ENCODE assay signal across 15 cellular contexts in the genomic region with DNA sequence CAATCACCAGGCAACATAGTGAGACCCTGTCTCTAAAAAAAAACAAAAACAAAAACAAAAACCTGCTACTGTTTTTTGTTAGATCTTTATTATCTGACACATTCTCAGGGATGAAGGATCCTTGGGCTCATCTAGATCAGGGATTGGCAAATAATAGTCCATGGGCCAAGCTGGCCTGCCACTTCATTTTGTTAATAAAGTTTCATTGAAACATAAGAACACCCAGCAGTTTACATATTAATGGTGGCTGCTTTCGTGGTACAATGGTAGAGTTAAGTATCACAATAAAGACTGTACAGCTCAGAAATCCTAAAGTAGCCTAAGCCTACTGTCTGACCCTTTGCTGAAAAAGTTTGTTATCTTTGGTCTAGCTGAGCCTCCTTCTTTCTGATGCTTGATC. TPM values are rescaled to one million over a fixed set of nuclear protein-coding genes. Genes with fewer than 3 reads are reported as not detected.
A peak's percentile ranks its signal among the peaks of the same experiment; 100 is the strongest.
DNase-seq lines count a peak whose midpoint lies in the region; ATAC-seq, FAIRE-seq and TF ChIP-seq lines count a peak whose summit lies in the region.
"Had no signal": no experiment of that assay in that cellular context is flagged by ENCODE, and none has a peak within 500 bp of the region (broad histone marks: within the 10 kb centered on the region; RNA-seq: fewer than 3 reads in every experiment).

No MANE protein-coding gene starts in this region.

- H3K79me2 ChIP-seq in GM23248 (ENCODE audit: insufficient read depth) (no peaks in the 10 kb centered on the region), GM12878 (ENCODE audit: control insufficient read depth, insufficient read depth, low read length) (no peaks in the 10 kb centered on the region), hepatocyte (no peaks in the 10 kb centered on the region)

- no peak for TF ChIP-seq CTCF in GM12878 (IDR thresholded peaks at IDR 0.05 in 2 of 3, conservative IDR thresholded peaks at IDR 0.05 in 1 of 3; ENCODE audit: control insufficient read depth in 2 of 3, extremely low read depth in 1 of 3, insufficient read depth in 1 of 3, low read depth in 3 of 3, low read length in 3 of 3)
- no peak for TF ChIP-seq CTCF in hepatocyte (IDR thresholded peaks at IDR 0.05; ENCODE audit: poor library complexity)
- no peak for TF ChIP-seq CTCF in GM13976 (IDR thresholded peaks at IDR 0.05; ENCODE audit: borderline replicate concordance, control extremely low read depth, extremely low read depth, insufficient read depth, missing control alignments)

- H3K27ac ChIP-seq in GM23248 = peak overlapping the region; percentile 95
- H3K27ac ChIP-seq in GM12878 (ENCODE audit: control insufficient read depth, insufficient read depth) = no peak overlapping the region
- H3K27ac ChIP-seq in hepatocyte = peak overlapping the region; percentile 86
- H3K27ac ChIP-seq in skeletal muscle tissue (ENCODE audit: low read depth, low read length) = peak overlapping the region; percentile 23

- intact Hi-C loops in GM12878 (cut with micrococcal nuclease; ENCODE audit: unreplicated experiment) = no loop called here

- POLR2A ChIA-PET in GM12878 (lab: Charles Lee) = interaction anchor here (0.5 kb wide), 1 partner anchor 88 kb away, joined by 3 read pairs; no protein-coding TSS in a partner anchor

- CTCF ChIA-PET in GM12878 (lab: Yijun Ruan, JAX) = interaction anchor here (0.7 to 1.4 kb wide), 2 partner anchors 12 to 1370 kb away, joined by 3 to 6 read pairs; no protein-coding TSS in a partner anchor

- H3K36me3 ChIP-seq in GM23248 (ENCODE audit: low read depth) = no peaks in the 10 kb centered on the region
- no peaks in the 10 kb centered on the region; a peak in 1 of 4 replicates for H3K36me3 ChIP-seq in GM12878 (ENCODE audit: control insufficient read depth in 2 of 2, insufficient read depth in 2 of 2, low read length in 1 of 2)
- no peaks in the 10 kb centered on the region for H3K36me3 ChIP-seq in hepatocyte (replicated peaks; ENCODE audit: insufficient read depth, low read depth)
- H3K36me3 ChIP-seq in skeletal muscle tissue (ENCODE audit: control insufficient read depth in 3 of 3, insufficient read depth in 3 of 3, low read length in 3 of 3) = no peaks in the 10 kb centered on the region
- H3K36me3 ChIP-seq: MG63 had no signal

- RAD21 ChIA-PET in GM12878 (lab: Charles Lee; ENCODE audit: unreplicated experiment) = no interaction called here

- no peak for TF ChIP-seq RAD21 in GM12878 (IDR thresholded peaks at IDR 0.05; ENCODE audit: insufficient read depth, low read depth, low read length)

- H3K9me3 ChIP-seq in GM23248 (ENCODE audit: low read depth) (no peaks in the 10 kb centered on the region), GM12878 (replicated peaks; ENCODE audit: control insufficient read depth, insufficient read depth, low read length) (no peaks in the 10 kb centered on the region), hepatocyte (ENCODE audit: low read depth) (no peaks in the 10 kb centered on the region), skeletal muscle tissue (ENCODE audit: control insufficient read depth in 3 of 3, low read length in 3 of 3) (no peaks in the 10 kb centered on the region)
- H3K9me3 ChIP-seq: MG63 had no signal

- WGBS in GM23248 (ENCODE audit: low coverage in 1 of 2, low lambda C conversion rate in 2 of 2, missing lambda C conversion rate in 2 of 2), 2 experiments = 95 to 100% methylated on average over 1 of the region's 1 CpG
- WGBS in GM12878 (ENCODE audit: insufficient coverage, insufficient replicate concordance, low lambda C conversion rate, missing lambda C conversion rate) = 100% methylated on average over 1 of the region's 1 CpG
- 90% methylated on average over 1 of the region's 1 CpG for WGBS in hepatocyte (ENCODE audit: low lambda C conversion rate, missing lambda C conversion rate)

- no peaks in the 10 kb centered on the region for H4K20me1 ChIP-seq in GM23248 (ENCODE audit: insufficient read depth)
- no peaks in the 10 kb centered on the region for H4K20me1 ChIP-seq in GM12878 (ENCODE audit: control insufficient read depth, insufficient read depth)
- H4K20me1 ChIP-seq in hepatocyte (ENCODE audit: insufficient read depth, poor library complexity, severe bottlenecking) = no peaks in the 10 kb centered on the region

- H3K27me3 ChIP-seq in GM23248 (replicated peaks; ENCODE audit: insufficient read depth) (no peaks in the 10 kb centered on the region), GM12878 (replicated peaks in 1 of 2; ENCODE audit: control insufficient read depth in 2 of 2, insufficient read depth in 2 of 2, low read length in 1 of 2) (no peaks in the 10 kb centered on the region), hepatocyte (no peaks in the 10 kb centered on the region), skeletal muscle tissue (ENCODE audit: control insufficient read depth in 3 of 3, insufficient read depth in 3 of 3, low read length in 3 of 3) (no peaks in the 10 kb centered on the region)
- H3K27me3 ChIP-seq: MG63 had no signal

- peak overlapping the region; percentile 74 for H3K4me3 ChIP-seq in GM23248
- no peak overlapping the region for H3K4me3 ChIP-seq in GM12878
- no peak overlapping the region for H3K4me3 ChIP-seq in hepatocyte
- H3K4me3 ChIP-seq in skeletal muscle tissue (ENCODE audit: low read length in 3 of 3) = no peak overlapping the region
- H3K4me3 ChIP-seq: MG63 had no signal

- H3K9ac ChIP-seq in GM23248 (peak overlapping the region; percentile 84), GM12878 (ENCODE audit: control insufficient read depth, insufficient read depth, low read length) (no peak overlapping the region), skeletal muscle tissue (ENCODE audit: low read depth in 1 of 3, low read length in 3 of 3) (no peak overlapping the region)

- peak; percentile 47 for DNase-seq in GM23248
- no peak for DNase-seq in GM12878 (ENCODE audit: low read depth, low spot score)
- DNase-seq in hepatocyte (ENCODE audit: low spot score) = no peak
- DNase-seq in cortex of kidney (lab: John Stamatoyannopoulos, UW) = no peak
- DNase-seq in AG08396 (ENCODE audit: low spot score) = no peak
- DNase-seq in GM13976 (ENCODE audit: low spot score) = no peak
- DNase-seq: activated naive CD4-positive, alpha-beta T cell treated with Interleukin-2 at 50 U/mL for 16 hours; CD8-positive, alpha-beta memory T cell; effector memory CD4-positive, alpha-beta T cell; NCI-H82; nucleus accumbens; stimulated activated CD4-positive, alpha-beta T cell treated with anti-CD3 and anti-CD28 coated beads, Interleukin-4, amount 100 ng/mL, for 24 hours had no signal

- ATAC-seq in GM12878 (no peak), GM19463 (IDR thresholded peaks at IDR 0.05; ENCODE audit: unreplicated experiment) (no peak)

- no peak for TF ChIP-seq EP300 in GM12878 (IDR thresholded peaks at IDR 0.05; ENCODE audit: borderline replicate concordance in 1 of 2, control insufficient read depth in 1 of 2, low read depth in 2 of 2, low read length in 2 of 2)

- peak overlapping the region; percentile 92 for H3K4me2 ChIP-seq in GM23248 (ENCODE audit: unreplicated experiment)
- no peak overlapping the region for H3K4me2 ChIP-seq in GM12878 (ENCODE audit: control insufficient read depth, insufficient read depth)
- H3K4me2 ChIP-seq in hepatocyte = peak overlapping the region; percentile 68

- no peak for FAIRE-seq in GM12878 (lab: Jason Lieb, UNC)

- H3K9me2 ChIP-seq in GM23248 (ENCODE audit: insufficient read depth) (no peaks in the 10 kb centered on the region), hepatocyte (replicated peaks; ENCODE audit: insufficient read depth) (no peaks in the 10 kb centered on the region)

- H3K4me1 ChIP-seq in GM23248 (ENCODE audit: insufficient read depth) (peaks cover 24% of the 10 kb centered on the region), GM12878 (ENCODE audit: control insufficient read depth, insufficient read depth, low read length) (no peaks in the 10 kb centered on the region), hepatocyte (ENCODE audit: insufficient read depth) (peaks cover 16% of the 10 kb centered on the region), skeletal muscle tissue (ENCODE audit: control insufficient read depth in 3 of 3, insufficient read depth in 3 of 3, low read length in 3 of 3) (peaks cover 5 to 9% (median 5%) of the 10 kb centered on the region in 3 donors)

- no peak for TF ChIP-seq POLR2A in GM12878 (IDR thresholded peaks at IDR 0.05; ENCODE audit: low read depth, low read length)

- BruUV-seq in GM12878 (replicated peaks; lab: Mats Ljungman, UMichigan) = no TSS peak

- H3F3A ChIP-seq in GM23248 (ENCODE audit: insufficient read depth) = peaks cover 23% of the 10 kb centered on the region

- SMC1A ChIA-PET in GM12878 (lab: Charles Lee; ENCODE audit: uncharacterized antibody, unreplicated experiment) = no interaction called here

- H2AFZ ChIP-seq in GM23248 = peak overlapping the region; percentile 79
- no peak overlapping the region for H2AFZ ChIP-seq in GM12878 (ENCODE audit: control insufficient read depth, low read depth, low read length)
- H2AFZ ChIP-seq in hepatocyte = no peak overlapping the region

- in situ Hi-C loops in GM23248 (cut with MboI) = no loop called here
- in situ Hi-C loops in GM12878 (cut with MboI) = no loop called here
- in situ Hi-C loops in GM13976 (cut with MboI; ENCODE audit: low sequenced_read_pairs, unreplicated experiment) = no loop called here

RNA-seq across cellular contexts. Expression of gene CLEC18A, which starts 32.9 kb away (rescaled TPM):
- 0.43 TPM in 1 of 2 replicates, not detected in the other for total RNA-seq in GM23248 (2014; rRNA removed; shearing (Covaris generic))
- 0.10 and 0.13 TPM in 2 replicates for polyA plus RNA-seq in GM23248 (2016; fragmentation: Nextera tagmentation; extraction: Ambion mirVana)
- 0.33 and 0.61 TPM in 2 replicates for total RNA-seq in GM12878 (2013; cell fraction: nucleolus; rRNA removed)
- 0.05 and 0.11 TPM in 2 replicates for total RNA-seq in GM12878 (2014; rRNA removed)
- 0.09 and 0.18 TPM in 2 replicates for total RNA-seq in GM12878 (2014; rRNA removed; fragmentation: Illumina TruSeq; extraction: Trizol)
- total RNA-seq in GM12878 (2021) = 0.21 and 0.26 TPM in 2 replicates
- polyA plus RNA-seq in GM12878 (2011; ENCODE audit: low read depth) = not detected
- 0.03 TPM in 1 of 2 replicates, not detected in the other for polyA plus RNA-seq in GM12878 (2011; rRNA removed)
- 0.04 and 0.05 TPM in 2 replicates for polyA plus RNA-seq in GM12878 (2011; cell fraction: cytosol; rRNA removed)
- 0.43 and 0.63 TPM in 2 replicates for polyA plus RNA-seq in GM12878 (2011; cell fraction: nucleus; rRNA removed)
- 0.07 TPM in 1 of 2 replicates, not detected in the other for polyA plus RNA-seq in GM12878 (2012)
- 0.03 TPM in 1 of 2 replicates, not detected in the other for polyA plus RNA-seq in GM12878 (2014; fragmentation: Illumina TruSeq; extraction: Trizol)
- not detected for polyA plus RNA-seq in GM12878 (2014; fragmentation: Nextera tagmentation; extraction: Ambion mirVana)
- 0.19 TPM in 1 of 2 replicates, not detected in the other for polyA plus RNA-seq in GM12878 (2014; rRNA removed)
- polyA plus RNA-seq in GM12878 (2016; fragmentation: Nextera tagmentation; extraction: Ambion mirVana) = under 1 TPM in 1 of 2 experiments, not detected in 1; 0.09 TPM
- polyA minus RNA-seq in GM12878 (2011; rRNA and poly(A)+ RNA removed) = 0.26 TPM in 1 of 2 replicates, not detected in the other
- polyA minus RNA-seq in GM12878 (2011; cell fraction: cytosol; rRNA and poly(A)+ RNA removed) = not detected in 2 replicates
- 0.12 and 0.77 TPM in 2 replicates for polyA minus RNA-seq in GM12878 (2011; cell fraction: nucleus; rRNA and poly(A)+ RNA removed)
- 1.3 and 1.9 TPM in 2 replicates for total RNA-seq in hepatocyte
- polyA plus RNA-seq in hepatocyte = 0.26 and 0.37 TPM in 2 replicates
- total RNA-seq in skeletal muscle tissue = under 0.01 TPM
- polyA plus RNA-seq: CD8-positive, alpha-beta memory T cell had no signal
